Comparison of ENCODE assay signal across 10 cellular contexts in genomic region chr5:136081192-136081591, GRCh38. TPM values are rescaled to one million over a fixed set of nuclear protein-coding genes. Genes with fewer than 3 reads are reported as not detected.
DNase-seq lines count a peak whose midpoint lies in the region; ATAC-seq, FAIRE-seq and TF ChIP-seq lines count a peak whose summit lies in the region.
"Had no signal": no experiment of that assay in that cellular context is flagged by ENCODE, and none has a peak within 500 bp of the region (broad histone marks: within the 10 kb centered on the region; RNA-seq: fewer than 3 reads in every experiment).

No MANE protein-coding gene starts in this region.

- CTCF ChIA-PET in A549 (lab: Yijun Ruan, JAX): interaction anchor here (1.1 to 6.9 kb wide), 28 partner anchors 10 to 200 kb away, joined by 3 to 74 read pairs (median 6); partner anchors contain the start of gene IL9
- CTCF ChIA-PET in naive thymus-derived CD4-positive, alpha-beta T cell (lab: Charles Lee): no interaction called here

- peak overlapping the region; percentile 71 for H3K4me2 ChIP-seq in A549

- H3K36me3 Mint-ChIP-seq in mesothelial cell of epicardium (no peaks in the 10 kb centered on the region), chondrocyte (ENCODE audit: low read depth) (no peaks in the 10 kb centered on the region)
- H3K36me3 Mint-ChIP-seq in naive thymus-derived CD4-positive, alpha-beta T cell: no peaks in the 10 kb centered on the region
- H3K36me3 Mint-ChIP-seq: stimulated activated memory B cell treated with anti-CD40 and anti-IgM and Interleukin-4, amounts not matched to agents 10 μg/mL and 1 μg/mL and 100 μg/mL, for 72 hours had no signal

- peak overlapping the region; percentile 66 for H3K9ac ChIP-seq in HUES64 (ENCODE audit: low read depth, low read length)

- TF ChIP-seq CTCF in A549 (IDR thresholded peaks at IDR 0.05) (no peak), mesothelial cell of epicardium (IDR thresholded peaks at IDR 0.05; ENCODE audit: unreplicated experiment) (no peak), chondrocyte (IDR thresholded peaks at IDR 0.05) (no peak)

- intact Hi-C loops in naive thymus-derived CD4-positive, alpha-beta T cell (cut with micrococcal nuclease): loop anchor here in 1 of 2 donors (5.0 kb wide), 1 partner anchor 614 kb away; no protein-coding TSS in a partner anchor

- TF ChIP-seq EP300 in A549 (IDR thresholded peaks at IDR 0.05): no peak

- H3K9me3 ChIP-seq in A549 (no peaks in the 10 kb centered on the region), HUES64 (ENCODE audit: insufficient read depth, low read depth, low read length) (no peaks in the 10 kb centered on the region), ectodermal cell (ENCODE audit: control insufficient read depth, low read length) (no peaks in the 10 kb centered on the region)
- H3K9me3 ChIP-seq in naive thymus-derived CD4-positive, alpha-beta T cell (ENCODE audit: control insufficient read depth in 2 of 3, low read length in 3 of 3): no peaks in the 10 kb centered on the region

- WGBS in A549 (ENCODE audit: missing lambda C conversion rate): 41% methylated on average over 2 of the region's 2 CpGs
- 71% methylated on average over 2 of the region's 2 CpGs for WGBS in HUES64
- 81 to 94% methylated on average over 2 of the region's 2 CpGs for WGBS in ectodermal cell, 2 experiments

- ATAC-seq in A549: no peak
- ATAC-seq in naive thymus-derived CD4-positive, alpha-beta T cell: no peak

- H3K9me3 Mint-ChIP-seq in mesothelial cell of epicardium (no peaks in the 10 kb centered on the region), chondrocyte (ENCODE audit: low read depth) (no peaks in the 10 kb centered on the region)
- peaks cover 0 to 5% (median 0%) of the 10 kb centered on the region in 11 donors for H3K9me3 Mint-ChIP-seq in naive thymus-derived CD4-positive, alpha-beta T cell
- H3K9me3 Mint-ChIP-seq: activated T-cell treated with anti-CD3 and anti-CD28 coated beads, Interleukin-2, amount 50 U/mL, for 4 hours; stimulated activated memory B cell treated with anti-CD40 and anti-IgM and Interleukin-4, amounts not matched to agents 10 μg/mL and 1 μg/mL and 100 μg/mL, for 72 hours had no signal

- H3K36me3 ChIP-seq in HUES64 (ENCODE audit: insufficient read depth, low read length): no peaks in the 10 kb centered on the region
- H3K36me3 ChIP-seq in ectodermal cell (ENCODE audit: control insufficient read depth, insufficient read depth, low read length): no peaks in the 10 kb centered on the region
- no peaks in the 10 kb centered on the region for H3K36me3 ChIP-seq in naive thymus-derived CD4-positive, alpha-beta T cell (ENCODE audit: control insufficient read depth in 2 of 3, insufficient read depth in 3 of 3, low read length in 3 of 3)

- peaks cover 10% of the 10 kb centered on the region for H3K4me1 Mint-ChIP-seq in mesothelial cell of epicardium
- H3K4me1 Mint-ChIP-seq in naive thymus-derived CD4-positive, alpha-beta T cell: peaks cover 0 to 17% (median 0%) of the 10 kb centered on the region in 7 donors
- H3K4me1 Mint-ChIP-seq in chondrocyte (ENCODE audit: low read depth): no peaks in the 10 kb centered on the region

- TF ChIP-seq RAD21 in A549 (conservative IDR thresholded peaks at IDR 0.05 in 1 of 2, IDR thresholded peaks at IDR 0.05 in 1 of 2): no peak

- POLR2A ChIA-PET in A549 (lab: Yijun Ruan, JAX): no interaction called here
- POLR2A ChIA-PET in naive thymus-derived CD4-positive, alpha-beta T cell (lab: Charles Lee): no interaction called here

- peak overlapping the region; percentile 80 to 89 for H3K27ac ChIP-seq in A549
- H3K27ac ChIP-seq in HUES64 (ENCODE audit: low read depth, low read length): no peak overlapping the region
- H3K27ac ChIP-seq in ectodermal cell (ENCODE audit: insufficient read depth, low read depth, low read length, poor library complexity, severe bottlenecking): no peak overlapping the region
- H3K27ac ChIP-seq in naive thymus-derived CD4-positive, alpha-beta T cell (ENCODE audit: low read depth, low read length): no peak overlapping the region

- no peak for FAIRE-seq in A549 (lab: Jason Lieb, UNC)

- peaks cover 14% of the 10 kb centered on the region for H3K27me3 Mint-ChIP-seq in mesothelial cell of epicardium (ENCODE audit: low read depth)
- peaks cover 38 to 55% (median 42%) of the 10 kb centered on the region in 5 donors for H3K27me3 Mint-ChIP-seq in naive thymus-derived CD4-positive, alpha-beta T cell
- H3K27me3 Mint-ChIP-seq in chondrocyte (ENCODE audit: low read depth): no peaks in the 10 kb centered on the region

- H3K27ac Mint-ChIP-seq in mesothelial cell of epicardium: no peak overlapping the region
- H3K27ac Mint-ChIP-seq in naive thymus-derived CD4-positive, alpha-beta T cell: no peak overlapping the region
- H3K27ac Mint-ChIP-seq in chondrocyte (ENCODE audit: unreplicated experiment): no peak overlapping the region

- H3K27me3 ChIP-seq in HUES64 (ENCODE audit: insufficient read depth, low read length) (peaks cover 7% of the 10 kb centered on the region; the same call in 1 of the 2 replicates), ectodermal cell (ENCODE audit: control insufficient read depth, insufficient read depth, low read length, poor library complexity, severe bottlenecking) (peaks cover 14% of the 10 kb centered on the region)
- no peaks in the 10 kb centered on the region for H3K27me3 ChIP-seq in naive thymus-derived CD4-positive, alpha-beta T cell (ENCODE audit: control insufficient read depth in 2 of 2, insufficient read depth in 2 of 2, low read length in 2 of 2)

- H3K4me3 ChIP-seq in A549 (peak overlapping the region; percentile 30; the same call in 1 of the 3 replicates), HUES64 (ENCODE audit: low read length) (peak overlapping the region; percentile 61), ectodermal cell (ENCODE audit: insufficient read depth, low read depth, low read length) (peak overlapping the region; percentile 46)
- H3K4me3 ChIP-seq in naive thymus-derived CD4-positive, alpha-beta T cell (ENCODE audit: low read length): no peak overlapping the region

- H3K4me3 Mint-ChIP-seq in mesothelial cell of epicardium: peak overlapping the region; percentile 70
- H3K4me3 Mint-ChIP-seq in naive thymus-derived CD4-positive, alpha-beta T cell: peak overlapping the region in 1 of 10 donors; percentile 4
- no peak overlapping the region for H3K4me3 Mint-ChIP-seq in chondrocyte (ENCODE audit: unreplicated experiment)

- DNase-seq in A549 (ENCODE audit: low read depth in 1 of 2, low spot score in 1 of 2): no peak
- DNase-seq in mesothelial cell of epicardium (ENCODE audit: low spot score in 2 of 2, unreplicated experiment in 2 of 2): no peak
- no peak for DNase-seq in naive thymus-derived CD4-positive, alpha-beta T cell
- no peak for DNase-seq in NCI-H2171 treated with DMSO at 0.1 percent for 48 hours (lab: John Stamatoyannopoulos, UW)
- DNase-seq in NCI-H510A treated with DMSO at 0.1 percent for 48 hours (lab: John Stamatoyannopoulos, UW): no peak
- DNase-seq in chondrocyte (ENCODE audit: low spot score): no peak

- TF ChIP-seq POLR2A in A549 (IDR thresholded peaks at IDR 0.05; ENCODE audit: low read length): no peak

- H3K4me1 ChIP-seq in A549 (peaks cover 27% of the 10 kb centered on the region), HUES64 (ENCODE audit: insufficient read depth, low read length) (no peaks in the 10 kb centered on the region), ectodermal cell (ENCODE audit: control insufficient read depth, insufficient read depth, low read length) (no peaks in the 10 kb centered on the region)
- H3K4me1 ChIP-seq in naive thymus-derived CD4-positive, alpha-beta T cell (ENCODE audit: control insufficient read depth in 2 of 2, insufficient read depth in 2 of 2, low read length in 2 of 2): peaks cover 0 to 4% of the 10 kb centered on the region in 2 donors

TF ChIP-seq in A549, 52 proteins besides CTCF, POLR2A, EP300 and RAD21:
- TF ChIP-seq HES2 (IDR thresholded peaks at IDR 0.05) (no peak), KDM1A (IDR thresholded peaks at IDR 0.05; ENCODE audit: low read depth) (0 out of 2 replicates have a peak, but pooled peaks have one; percentile 59)

RNA-seq across cellular contexts. Expression of gene SMAD5, which starts 51.5 kb away (rescaled TPM):
- polyA plus RNA-seq in A549 (2011; rRNA removed) (69.9 and 101 TPM in 2 replicates), A549 (2017; fragmentation: RNase III; extraction: RNeasy Plus Mini Kit Qiagen cat#74134 plus additional on column Dnase treatment) (17.1 to 19.5 TPM (median 18.5 TPM) in 3 replicates)
- polyA plus RNA-seq in A549 (2012; cell fraction: cytosol; rRNA removed): 14.9 TPM in 2 replicates
- polyA plus RNA-seq in A549 (2012; cell fraction: nucleus; rRNA removed): 8.0 and 9.2 TPM in 2 replicates
- 76.1 and 95.2 TPM in 2 replicates for polyA minus RNA-seq in A549 (2011; rRNA and poly(A)+ RNA removed)
- polyA plus RNA-seq in HUES64 (2013, experiment 1 of 2): 29.8 TPM
- 32.2 TPM for polyA plus RNA-seq in HUES64 (2013, experiment 2 of 2)
- 46.7 TPM for polyA plus RNA-seq in ectodermal cell (2013, experiment 1 of 4)
- polyA plus RNA-seq in ectodermal cell (2013, experiment 2 of 4): 49.8 TPM
- 42.7 TPM for polyA plus RNA-seq in ectodermal cell (2013, experiment 3 of 4)
- 50.3 TPM for polyA plus RNA-seq in ectodermal cell (2013, experiment 4 of 4)
- total RNA-seq in mesothelial cell of epicardium (93.4 to 102 TPM (median 93.6 TPM) in 3 replicates), chondrocyte (51.7 to 62.3 TPM (median 55.3 TPM) in 3 replicates)
- total RNA-seq in naive thymus-derived CD4-positive, alpha-beta T cell: 10 to 100 TPM in 2 of 5 experiments, 1 to 10 TPM in 3; 1.8 to 17.6 (median 9.0) TPM
- polyA plus RNA-seq in naive thymus-derived CD4-positive, alpha-beta T cell: 1 to 10 TPM; 5.0 to 7.2 TPM

RNA-seq across cellular contexts. Expression of gene TGFBI, which starts 52.4 kb away (rescaled TPM):
- polyA plus RNA-seq in A549 (2011; rRNA removed) (1,135 and 1,466 TPM in 2 replicates), A549 (2017; fragmentation: RNase III; extraction: RNeasy Plus Mini Kit Qiagen cat#74134 plus additional on column Dnase treatment) (1,411 to 1,859 TPM (median 1,765 TPM) in 3 replicates)
- 661 and 843 TPM in 2 replicates for polyA plus RNA-seq in A549 (2012; cell fraction: cytosol; rRNA removed)
- polyA plus RNA-seq in A549 (2012; cell fraction: nucleus; rRNA removed): 1,811 and 1,913 TPM in 2 replicates
- 1,411 and 1,484 TPM in 2 replicates for polyA minus RNA-seq in A549 (2011; rRNA and poly(A)+ RNA removed)
- polyA plus RNA-seq in HUES64 (2013, experiment 1 of 2): 16.3 TPM
- 24.5 TPM for polyA plus RNA-seq in HUES64 (2013, experiment 2 of 2)
- polyA plus RNA-seq in ectodermal cell (2013, experiment 1 of 4): 19.4 TPM
- polyA plus RNA-seq in ectodermal cell (2013, experiment 2 of 4): 14.7 TPM
- 20.0 TPM for polyA plus RNA-seq in ectodermal cell (2013, experiment 3 of 4)
- polyA plus RNA-seq in ectodermal cell (2013, experiment 4 of 4): 19.0 TPM
- total RNA-seq in mesothelial cell of epicardium (339 to 354 TPM (median 345 TPM) in 3 replicates), chondrocyte (491 to 631 TPM (median 620 TPM) in 3 replicates)
- total RNA-seq in naive thymus-derived CD4-positive, alpha-beta T cell: 100 to 1,000 TPM in 1 of 5 experiments, 10 to 100 TPM in 3, not detected in 1; 18.1 to 167 (median 20.5) TPM
- under 1 TPM; 0.07 to 0.32 TPM for polyA plus RNA-seq in naive thymus-derived CD4-positive, alpha-beta T cell

Comparison
In these comparisons a context has a peak if more than half of its experiments do, and no peak if none do; other contexts are left out.
1. H3K27ac ChIP-seq: peak in A549 (2 of 2); none in HUES64 (single experiment), ectodermal cell (single experiment) and naive thymus-derived CD4-positive, alpha-beta T cell (single experiment).